ENCODE assay signal across 1 cellular context in the genomic region with DNA sequence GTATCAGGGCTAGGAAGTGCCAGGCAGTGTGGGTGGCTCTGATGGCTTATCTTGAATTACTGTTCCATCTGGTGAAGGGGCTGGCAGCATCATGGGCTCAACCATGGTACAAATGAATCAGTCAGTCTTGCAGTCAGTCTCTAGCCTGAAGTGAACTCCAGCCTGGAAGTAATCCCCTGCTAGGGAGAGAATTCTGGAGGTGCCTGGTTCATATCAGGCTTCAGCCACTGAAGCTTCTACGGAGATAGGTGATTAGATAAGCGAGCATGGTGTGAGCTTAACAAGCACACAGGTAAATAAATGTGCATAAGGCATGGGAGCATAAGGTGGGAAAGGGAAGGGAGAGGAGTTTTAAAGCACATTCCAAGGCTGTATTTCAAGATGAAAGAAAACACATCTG.
TF ChIP-seq lines count a peak whose summit lies in the region.

No MANE protein-coding gene starts in this region.

TF ChIP-seq in GM23338, 12 proteins besides CTCF, POLR2A, EP300 and RAD21 (continued from another document):
- TF ChIP-seq NANOG (IDR thresholded peaks at IDR 0.05; ENCODE audit: borderline replicate concordance) (no peak), POLR2AphosphoS5 (IDR thresholded peaks at IDR 0.05; ENCODE audit: low read depth) (no peak), CREB1 (CRISPR knock-in tag; IDR thresholded peaks at IDR 0.05; ENCODE audit: low read depth) (no peak)
- TF ChIP-seq, protein P1, sequence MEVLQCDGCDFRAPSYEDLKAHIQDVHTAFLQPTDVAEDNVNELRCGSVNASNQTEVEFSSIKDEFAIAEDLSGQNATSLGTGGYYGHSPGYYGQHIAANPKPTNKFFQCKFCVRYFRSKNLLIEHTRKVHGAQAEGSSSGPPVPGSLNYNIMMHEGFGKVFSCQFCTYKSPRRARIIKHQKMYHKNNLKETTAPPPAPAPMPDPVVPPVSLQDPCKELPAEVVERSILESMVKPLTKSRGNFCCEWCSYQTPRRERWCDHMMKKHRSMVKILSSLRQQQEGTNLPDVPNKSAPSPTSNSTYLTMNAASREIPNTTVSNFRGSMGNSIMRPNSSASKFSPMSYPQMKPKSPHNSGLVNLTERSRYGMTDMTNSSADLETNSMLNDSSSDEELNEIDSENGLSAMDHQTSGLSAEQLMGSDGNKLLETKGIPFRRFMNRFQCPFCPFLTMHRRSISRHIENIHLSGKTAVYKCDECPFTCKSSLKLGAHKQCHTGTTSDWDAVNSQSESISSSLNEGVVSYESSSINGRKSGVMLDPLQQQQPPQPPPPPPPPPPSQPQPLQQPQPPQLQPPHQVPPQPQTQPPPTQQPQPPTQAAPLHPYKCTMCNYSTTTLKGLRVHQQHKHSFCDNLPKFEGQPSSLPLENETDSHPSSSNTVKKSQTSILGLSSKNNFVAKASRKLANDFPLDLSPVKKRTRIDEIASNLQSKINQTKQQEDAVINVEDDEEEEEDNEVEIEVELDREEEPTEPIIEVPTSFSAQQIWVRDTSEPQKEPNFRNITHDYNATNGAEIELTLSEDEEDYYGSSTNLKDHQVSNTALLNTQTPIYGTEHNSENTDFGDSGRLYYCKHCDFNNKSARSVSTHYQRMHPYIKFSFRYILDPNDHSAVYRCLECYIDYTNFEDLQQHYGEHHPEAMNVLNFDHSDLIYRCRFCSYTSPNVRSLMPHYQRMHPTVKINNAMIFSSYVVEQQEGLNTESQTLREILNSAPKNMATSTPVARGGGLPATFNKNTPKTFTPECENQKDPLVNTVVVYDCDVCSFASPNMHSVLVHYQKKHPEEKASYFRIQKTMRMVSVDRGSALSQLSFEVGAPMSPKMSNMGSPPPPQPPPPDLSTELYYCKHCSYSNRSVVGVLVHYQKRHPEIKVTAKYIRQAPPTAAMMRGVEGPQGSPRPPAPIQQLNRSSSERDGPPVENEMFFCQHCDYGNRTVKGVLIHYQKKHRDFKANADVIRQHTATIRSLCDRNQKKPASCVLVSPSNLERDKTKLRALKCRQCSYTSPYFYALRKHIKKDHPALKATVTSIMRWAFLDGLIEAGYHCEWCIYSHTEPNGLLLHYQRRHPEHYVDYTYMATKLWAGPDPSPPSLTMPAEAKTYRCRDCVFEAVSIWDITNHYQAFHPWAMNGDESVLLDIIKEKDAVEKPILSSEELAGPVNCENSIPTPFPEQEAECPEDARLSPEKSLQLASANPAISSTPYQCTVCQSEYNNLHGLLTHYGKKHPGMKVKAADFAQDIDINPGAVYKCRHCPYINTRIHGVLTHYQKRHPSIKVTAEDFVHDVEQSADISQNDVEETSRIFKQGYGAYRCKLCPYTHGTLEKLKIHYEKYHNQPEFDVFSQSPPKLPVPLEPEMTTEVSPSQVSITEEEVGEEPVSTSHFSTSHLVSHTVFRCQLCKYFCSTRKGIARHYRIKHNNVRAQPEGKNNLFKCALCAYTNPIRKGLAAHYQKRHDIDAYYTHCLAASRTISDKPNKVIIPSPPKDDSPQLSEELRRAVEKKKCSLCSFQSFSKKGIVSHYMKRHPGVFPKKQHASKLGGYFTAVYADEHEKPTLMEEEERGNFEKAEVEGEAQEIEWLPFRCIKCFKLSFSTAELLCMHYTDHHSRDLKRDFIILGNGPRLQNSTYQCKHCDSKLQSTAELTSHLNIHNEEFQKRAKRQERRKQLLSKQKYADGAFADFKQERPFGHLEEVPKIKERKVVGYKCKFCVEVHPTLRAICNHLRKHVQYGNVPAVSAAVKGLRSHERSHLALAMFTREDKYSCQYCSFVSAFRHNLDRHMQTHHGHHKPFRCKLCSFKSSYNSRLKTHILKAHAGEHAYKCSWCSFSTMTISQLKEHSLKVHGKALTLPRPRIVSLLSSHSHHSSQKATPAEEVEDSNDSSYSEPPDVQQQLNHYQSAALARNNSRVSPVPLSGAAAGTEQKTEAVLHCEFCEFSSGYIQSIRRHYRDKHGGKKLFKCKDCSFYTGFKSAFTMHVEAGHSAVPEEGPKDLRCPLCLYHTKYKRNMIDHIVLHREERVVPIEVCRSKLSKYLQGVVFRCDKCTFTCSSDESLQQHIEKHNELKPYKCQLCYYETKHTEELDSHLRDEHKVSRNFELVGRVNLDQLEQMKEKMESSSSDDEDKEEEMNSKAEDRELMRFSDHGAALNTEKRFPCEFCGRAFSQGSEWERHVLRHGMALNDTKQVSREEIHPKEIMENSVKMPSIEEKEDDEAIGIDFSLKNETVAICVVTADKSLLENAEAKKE (CRISPR knock-in tag; IDR thresholded peaks at IDR 0.05) = no peak
